1 cellular context compared by ENCODE assay signal in the genomic region with DNA sequence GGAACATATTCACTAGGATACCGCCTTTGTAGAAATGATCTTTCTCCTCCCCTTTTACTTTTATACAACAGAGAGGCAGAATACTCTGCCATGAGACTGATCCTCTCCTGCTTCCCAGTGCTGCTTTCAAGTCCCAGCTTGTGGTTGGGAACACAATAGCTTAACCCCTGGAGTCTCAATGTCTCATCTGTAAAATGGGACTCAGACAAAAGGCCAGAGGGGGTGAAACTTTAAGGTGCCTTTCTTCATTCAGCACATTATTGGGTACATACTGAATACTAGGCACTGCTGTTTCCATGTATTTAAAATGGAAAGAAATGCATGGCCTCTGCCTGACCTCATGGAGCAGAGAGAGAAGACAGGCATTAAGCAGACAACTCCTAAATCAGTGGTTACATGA.
TF ChIP-seq lines count a peak whose summit lies in the region.

No MANE protein-coding gene starts in this region.

TF ChIP-seq in GM23338, 12 proteins besides CTCF, POLR2A, EP300 and RAD21:
- TF ChIP-seq POLR2AphosphoS5 (IDR thresholded peaks at IDR 0.05; ENCODE audit: low read depth) (no peak), EZH2 (IDR thresholded peaks at IDR 0.05; ENCODE audit: low read depth, unreplicated experiment) (no peak), ZNF114 (CRISPR knock-in tag; IDR thresholded peaks at IDR 0.05) (no peak), NANOG (IDR thresholded peaks at IDR 0.05; ENCODE audit: borderline replicate concordance) (no peak), JUNB (IDR thresholded peaks at IDR 0.05; ENCODE audit: unreplicated experiment) (no peak), EZH2phosphoT487 (IDR thresholded peaks at IDR 0.05; ENCODE audit: unreplicated experiment) (no peak), ZNF331 (CRISPR knock-in tag; IDR thresholded peaks at IDR 0.05; ENCODE audit: low read depth) (no peak), CREB1 (CRISPR knock-in tag; IDR thresholded peaks at IDR 0.05; ENCODE audit: low read depth) (no peak), STAT1 (IDR thresholded peaks at IDR 0.05; ENCODE audit: unreplicated experiment) (no peak)
- TF ChIP-seq, protein P1, sequence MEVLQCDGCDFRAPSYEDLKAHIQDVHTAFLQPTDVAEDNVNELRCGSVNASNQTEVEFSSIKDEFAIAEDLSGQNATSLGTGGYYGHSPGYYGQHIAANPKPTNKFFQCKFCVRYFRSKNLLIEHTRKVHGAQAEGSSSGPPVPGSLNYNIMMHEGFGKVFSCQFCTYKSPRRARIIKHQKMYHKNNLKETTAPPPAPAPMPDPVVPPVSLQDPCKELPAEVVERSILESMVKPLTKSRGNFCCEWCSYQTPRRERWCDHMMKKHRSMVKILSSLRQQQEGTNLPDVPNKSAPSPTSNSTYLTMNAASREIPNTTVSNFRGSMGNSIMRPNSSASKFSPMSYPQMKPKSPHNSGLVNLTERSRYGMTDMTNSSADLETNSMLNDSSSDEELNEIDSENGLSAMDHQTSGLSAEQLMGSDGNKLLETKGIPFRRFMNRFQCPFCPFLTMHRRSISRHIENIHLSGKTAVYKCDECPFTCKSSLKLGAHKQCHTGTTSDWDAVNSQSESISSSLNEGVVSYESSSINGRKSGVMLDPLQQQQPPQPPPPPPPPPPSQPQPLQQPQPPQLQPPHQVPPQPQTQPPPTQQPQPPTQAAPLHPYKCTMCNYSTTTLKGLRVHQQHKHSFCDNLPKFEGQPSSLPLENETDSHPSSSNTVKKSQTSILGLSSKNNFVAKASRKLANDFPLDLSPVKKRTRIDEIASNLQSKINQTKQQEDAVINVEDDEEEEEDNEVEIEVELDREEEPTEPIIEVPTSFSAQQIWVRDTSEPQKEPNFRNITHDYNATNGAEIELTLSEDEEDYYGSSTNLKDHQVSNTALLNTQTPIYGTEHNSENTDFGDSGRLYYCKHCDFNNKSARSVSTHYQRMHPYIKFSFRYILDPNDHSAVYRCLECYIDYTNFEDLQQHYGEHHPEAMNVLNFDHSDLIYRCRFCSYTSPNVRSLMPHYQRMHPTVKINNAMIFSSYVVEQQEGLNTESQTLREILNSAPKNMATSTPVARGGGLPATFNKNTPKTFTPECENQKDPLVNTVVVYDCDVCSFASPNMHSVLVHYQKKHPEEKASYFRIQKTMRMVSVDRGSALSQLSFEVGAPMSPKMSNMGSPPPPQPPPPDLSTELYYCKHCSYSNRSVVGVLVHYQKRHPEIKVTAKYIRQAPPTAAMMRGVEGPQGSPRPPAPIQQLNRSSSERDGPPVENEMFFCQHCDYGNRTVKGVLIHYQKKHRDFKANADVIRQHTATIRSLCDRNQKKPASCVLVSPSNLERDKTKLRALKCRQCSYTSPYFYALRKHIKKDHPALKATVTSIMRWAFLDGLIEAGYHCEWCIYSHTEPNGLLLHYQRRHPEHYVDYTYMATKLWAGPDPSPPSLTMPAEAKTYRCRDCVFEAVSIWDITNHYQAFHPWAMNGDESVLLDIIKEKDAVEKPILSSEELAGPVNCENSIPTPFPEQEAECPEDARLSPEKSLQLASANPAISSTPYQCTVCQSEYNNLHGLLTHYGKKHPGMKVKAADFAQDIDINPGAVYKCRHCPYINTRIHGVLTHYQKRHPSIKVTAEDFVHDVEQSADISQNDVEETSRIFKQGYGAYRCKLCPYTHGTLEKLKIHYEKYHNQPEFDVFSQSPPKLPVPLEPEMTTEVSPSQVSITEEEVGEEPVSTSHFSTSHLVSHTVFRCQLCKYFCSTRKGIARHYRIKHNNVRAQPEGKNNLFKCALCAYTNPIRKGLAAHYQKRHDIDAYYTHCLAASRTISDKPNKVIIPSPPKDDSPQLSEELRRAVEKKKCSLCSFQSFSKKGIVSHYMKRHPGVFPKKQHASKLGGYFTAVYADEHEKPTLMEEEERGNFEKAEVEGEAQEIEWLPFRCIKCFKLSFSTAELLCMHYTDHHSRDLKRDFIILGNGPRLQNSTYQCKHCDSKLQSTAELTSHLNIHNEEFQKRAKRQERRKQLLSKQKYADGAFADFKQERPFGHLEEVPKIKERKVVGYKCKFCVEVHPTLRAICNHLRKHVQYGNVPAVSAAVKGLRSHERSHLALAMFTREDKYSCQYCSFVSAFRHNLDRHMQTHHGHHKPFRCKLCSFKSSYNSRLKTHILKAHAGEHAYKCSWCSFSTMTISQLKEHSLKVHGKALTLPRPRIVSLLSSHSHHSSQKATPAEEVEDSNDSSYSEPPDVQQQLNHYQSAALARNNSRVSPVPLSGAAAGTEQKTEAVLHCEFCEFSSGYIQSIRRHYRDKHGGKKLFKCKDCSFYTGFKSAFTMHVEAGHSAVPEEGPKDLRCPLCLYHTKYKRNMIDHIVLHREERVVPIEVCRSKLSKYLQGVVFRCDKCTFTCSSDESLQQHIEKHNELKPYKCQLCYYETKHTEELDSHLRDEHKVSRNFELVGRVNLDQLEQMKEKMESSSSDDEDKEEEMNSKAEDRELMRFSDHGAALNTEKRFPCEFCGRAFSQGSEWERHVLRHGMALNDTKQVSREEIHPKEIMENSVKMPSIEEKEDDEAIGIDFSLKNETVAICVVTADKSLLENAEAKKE (CRISPR knock-in tag; IDR thresholded peaks at IDR 0.05): no peak
- TF ChIP-seq, protein P2, sequence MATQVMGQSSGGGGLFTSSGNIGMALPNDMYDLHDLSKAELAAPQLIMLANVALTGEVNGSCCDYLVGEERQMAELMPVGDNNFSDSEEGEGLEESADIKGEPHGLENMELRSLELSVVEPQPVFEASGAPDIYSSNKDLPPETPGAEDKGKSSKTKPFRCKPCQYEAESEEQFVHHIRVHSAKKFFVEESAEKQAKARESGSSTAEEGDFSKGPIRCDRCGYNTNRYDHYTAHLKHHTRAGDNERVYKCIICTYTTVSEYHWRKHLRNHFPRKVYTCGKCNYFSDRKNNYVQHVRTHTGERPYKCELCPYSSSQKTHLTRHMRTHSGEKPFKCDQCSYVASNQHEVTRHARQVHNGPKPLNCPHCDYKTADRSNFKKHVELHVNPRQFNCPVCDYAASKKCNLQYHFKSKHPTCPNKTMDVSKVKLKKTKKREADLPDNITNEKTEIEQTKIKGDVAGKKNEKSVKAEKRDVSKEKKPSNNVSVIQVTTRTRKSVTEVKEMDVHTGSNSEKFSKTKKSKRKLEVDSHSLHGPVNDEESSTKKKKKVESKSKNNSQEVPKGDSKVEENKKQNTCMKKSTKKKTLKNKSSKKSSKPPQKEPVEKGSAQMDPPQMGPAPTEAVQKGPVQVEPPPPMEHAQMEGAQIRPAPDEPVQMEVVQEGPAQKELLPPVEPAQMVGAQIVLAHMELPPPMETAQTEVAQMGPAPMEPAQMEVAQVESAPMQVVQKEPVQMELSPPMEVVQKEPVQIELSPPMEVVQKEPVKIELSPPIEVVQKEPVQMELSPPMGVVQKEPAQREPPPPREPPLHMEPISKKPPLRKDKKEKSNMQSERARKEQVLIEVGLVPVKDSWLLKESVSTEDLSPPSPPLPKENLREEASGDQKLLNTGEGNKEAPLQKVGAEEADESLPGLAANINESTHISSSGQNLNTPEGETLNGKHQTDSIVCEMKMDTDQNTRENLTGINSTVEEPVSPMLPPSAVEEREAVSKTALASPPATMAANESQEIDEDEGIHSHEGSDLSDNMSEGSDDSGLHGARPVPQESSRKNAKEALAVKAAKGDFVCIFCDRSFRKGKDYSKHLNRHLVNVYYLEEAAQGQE (IDR thresholded peaks at IDR 0.05; ENCODE audit: unreplicated experiment): no peak
- TF ChIP-seq, protein P3, sequence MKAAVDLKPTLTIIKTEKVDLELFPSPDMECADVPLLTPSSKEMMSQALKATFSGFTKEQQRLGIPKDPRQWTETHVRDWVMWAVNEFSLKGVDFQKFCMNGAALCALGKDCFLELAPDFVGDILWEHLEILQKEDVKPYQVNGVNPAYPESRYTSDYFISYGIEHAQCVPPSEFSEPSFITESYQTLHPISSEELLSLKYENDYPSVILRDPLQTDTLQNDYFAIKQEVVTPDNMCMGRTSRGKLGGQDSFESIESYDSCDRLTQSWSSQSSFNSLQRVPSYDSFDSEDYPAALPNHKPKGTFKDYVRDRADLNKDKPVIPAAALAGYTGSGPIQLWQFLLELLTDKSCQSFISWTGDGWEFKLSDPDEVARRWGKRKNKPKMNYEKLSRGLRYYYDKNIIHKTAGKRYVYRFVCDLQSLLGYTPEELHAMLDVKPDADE (IDR thresholded peaks at IDR 0.05): no peak
